In genomic region chr1:100539836-100540536, GRCh38 we compare ENCODE assay signal across 9 cellular contexts. TPM values are rescaled to one million over a fixed set of nuclear protein-coding genes. Genes with fewer than 3 reads are reported as not detected.
DNase-seq lines count a peak whose midpoint lies in the region; ATAC-seq and TF ChIP-seq lines count a peak whose summit lies in the region.
"Had no signal": no experiment of that assay in that cellular context is flagged by ENCODE, and none has a peak within 500 bp of the region (broad histone marks: within the 10 kb centered on the region; RNA-seq: fewer than 3 reads in every experiment).

No MANE protein-coding gene starts in this region.

- POLR2A ChIA-PET in CD8-positive, alpha-beta memory T cell (lab: Charles Lee) = no interaction called here

- TF ChIP-seq EP300 in transverse colon (IDR thresholded peaks at IDR 0.05; ENCODE audit: low read depth) = no peak

- no peaks in the 10 kb centered on the region for H3K36me3 ChIP-seq in CD8-positive, alpha-beta memory T cell (ENCODE audit: insufficient read depth, low read length)
- H3K36me3 ChIP-seq in HUES48 (ENCODE audit: control insufficient read depth, insufficient read depth, low read length) (no peaks in the 10 kb centered on the region), lower lobe of right lung (no peaks in the 10 kb centered on the region), transverse colon (no peaks in the 10 kb centered on the region)

- H3K27ac ChIP-seq in CD8-positive, alpha-beta memory T cell (ENCODE audit: low read depth, low read length) = no peak overlapping the region
- H3K27ac ChIP-seq in HUES48 (ENCODE audit: low read depth, low read length) (no peak overlapping the region), lower lobe of right lung (no peak overlapping the region), transverse colon (no peak overlapping the region)
- H3K27ac ChIP-seq: KMS-11 had no signal

- TF ChIP-seq POLR2A in transverse colon (IDR thresholded peaks at IDR 0.05) = no peak

- peak overlapping the region; percentile 46 for H3K9ac ChIP-seq in HUES48 (ENCODE audit: low read depth, low read length)
- H3K9ac ChIP-seq: KMS-11 had no signal

- H3K9me3 ChIP-seq in CD8-positive, alpha-beta memory T cell (ENCODE audit: low read length) = no peaks in the 10 kb centered on the region
- no peaks in the 10 kb centered on the region for H3K9me3 ChIP-seq in HUES48 (ENCODE audit: control insufficient read depth, insufficient read depth, low read length)
- no peaks in the 10 kb centered on the region for H3K9me3 ChIP-seq in lower lobe of right lung
- no peaks in the 10 kb centered on the region for H3K9me3 ChIP-seq in transverse colon

- TF ChIP-seq CTCF in cardiac fibroblast (IDR thresholded peaks at IDR 0.05; ENCODE audit: low read depth, low read length) (no peak), lower lobe of right lung (IDR thresholded peaks at IDR 0.05) (no peak), transverse colon (IDR thresholded peaks at IDR 0.05) (no peak)

- peak in 1 of 2 donors; percentile 54 for ATAC-seq in lower lobe of right lung
- no peak for ATAC-seq in GM18861 (IDR thresholded peaks at IDR 0.05; ENCODE audit: unreplicated experiment)
- ATAC-seq in GM21360 (IDR thresholded peaks at IDR 0.05; ENCODE audit: unreplicated experiment) = no peak

- CTCF ChIA-PET in CD8-positive, alpha-beta memory T cell (lab: Charles Lee) = interaction anchor here (3.4 kb wide), 1 partner anchor 13 kb away, joined by 10 read pairs; no protein-coding TSS in a partner anchor

- H3K9me3 Mint-ChIP-seq in CD8-positive, alpha-beta memory T cell = no peaks in the 10 kb centered on the region

- peaks cover 8% of the 10 kb centered on the region for H3K4me1 ChIP-seq in CD8-positive, alpha-beta memory T cell (ENCODE audit: insufficient read depth, low read length)
- H3K4me1 ChIP-seq in HUES48 (ENCODE audit: control insufficient read depth, insufficient read depth, low read length) = peaks cover 19% of the 10 kb centered on the region
- peaks cover 21% of the 10 kb centered on the region for H3K4me1 ChIP-seq in lower lobe of right lung
- H3K4me1 ChIP-seq in transverse colon = peaks cover 4 to 15% (median 13%) of the 10 kb centered on the region in 4 donors

- 37 to 51% methylated on average over 15 to 22 of the region's 57 CpGs for WGBS in transverse colon (ENCODE audit: low coverage in 1 of 2), 2 donors

- H3K27me3 ChIP-seq in CD8-positive, alpha-beta memory T cell (ENCODE audit: insufficient read depth, low read length, poor library complexity, severe bottlenecking) = peaks cover 15% of the 10 kb centered on the region
- peaks cover 74% of the 10 kb centered on the region for H3K27me3 ChIP-seq in HUES48 (ENCODE audit: control insufficient read depth, insufficient read depth, low read length)
- H3K27me3 ChIP-seq in lower lobe of right lung (ENCODE audit: low read depth) = peaks cover 37% of the 10 kb centered on the region
- peaks cover 68% of the 10 kb centered on the region for H3K27me3 ChIP-seq in transverse colon

- in situ Hi-C loops in transverse colon (cut with MboI; ENCODE audit: low pct_ligation_motif_present in 1 of 4, low pct_unique_long_range_greater_than_20kb in 1 of 4, low sequenced_read_pairs in 3 of 4) = no loop called here

- H3K4me3 ChIP-seq in CD8-positive, alpha-beta memory T cell (ENCODE audit: low read length) = no peak overlapping the region
- H3K4me3 ChIP-seq in HUES48 (ENCODE audit: low read depth, low read length) = peak overlapping the region; percentile 54
- H3K4me3 ChIP-seq in cardiac fibroblast (replicated peaks in 1 of 2; ENCODE audit: low read depth in 2 of 2, low read length in 2 of 2) = peak overlapping the region; percentile 35 to 41
- peak overlapping the region; percentile 55 for H3K4me3 ChIP-seq in lower lobe of right lung
- peak overlapping the region; percentile 4 to 57 (median 26) for H3K4me3 ChIP-seq in transverse colon

- intact Hi-C loops in lower lobe of right lung (cut with DNase I) (no loop called here), transverse colon (cut with DNase I; ENCODE audit: low total_unique reads) (no loop called here)

- H3K27ac Mint-ChIP-seq in CD8-positive, alpha-beta memory T cell = no peak overlapping the region

- H3K4me3 Mint-ChIP-seq in CD8-positive, alpha-beta memory T cell = peak overlapping the region; percentile 49 to 82 (median 75)

- peaks cover 18 to 35% of the 10 kb centered on the region in 2 donors for H3K27me3 Mint-ChIP-seq in CD8-positive, alpha-beta memory T cell

- H3K36me3 Mint-ChIP-seq in CD8-positive, alpha-beta memory T cell = no peaks in the 10 kb centered on the region

- peak in 1 of 5 donors; percentile 39 for DNase-seq in CD8-positive, alpha-beta memory T cell
- DNase-seq in cardiac fibroblast (ENCODE audit: low read depth in 2 of 2) = peak; percentile 23 to 37
- DNase-seq in lower lobe of right lung = peak; percentile 52
- DNase-seq in transverse colon = no peak
- DNase-seq in OCI-M1 (lab: John Stamatoyannopoulos, UW) = no peak

- peaks cover 3 to 30% (median 5%) of the 10 kb centered on the region in 3 donors for H3K4me1 Mint-ChIP-seq in CD8-positive, alpha-beta memory T cell

RNA-seq across cellular contexts. Expression of gene GPR88, which starts 2.0 kb away (rescaled TPM):
- total RNA-seq in CD8-positive, alpha-beta memory T cell = under 1 TPM in 1 of 2 experiments, not detected in 1; 0.07 TPM
- not detected for polyA plus RNA-seq in CD8-positive, alpha-beta memory T cell
- 0.09 TPM for total RNA-seq in lower lobe of right lung
- under 1 TPM in 2 of 4 donors, not detected in 2; 0.64 to 0.68 TPM for total RNA-seq in transverse colon

Comparison
In these comparisons a context has a peak if more than half of its experiments do, and no peak if none do; other contexts are left out.
1. DNase-seq: peak in cardiac fibroblast (2 of 2) and lower lobe of right lung (single experiment); none in transverse colon (single experiment) and OCI-M1 (single experiment).